In the genomic region with DNA sequence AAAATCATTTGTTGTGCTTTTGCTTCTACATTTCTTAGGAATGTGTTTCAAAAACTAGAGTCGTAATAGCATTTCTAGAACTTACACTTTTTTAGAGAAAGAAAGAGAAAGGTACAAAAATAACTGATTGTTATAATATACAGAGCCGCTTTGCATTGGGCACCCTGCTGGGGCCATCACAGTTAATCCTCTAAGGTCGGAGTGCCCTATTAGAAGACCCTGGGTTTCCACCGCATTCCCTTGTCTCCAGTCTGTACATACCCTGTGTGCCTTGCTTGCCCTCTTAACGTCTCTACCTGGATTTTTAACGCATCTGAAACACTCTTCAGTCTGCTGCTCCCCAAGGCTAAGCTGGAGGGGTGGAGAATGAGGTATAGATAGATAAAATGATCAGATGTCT, we compare ENCODE assay signal across 8 cellular contexts. TPM values are rescaled to one million over a fixed set of nuclear protein-coding genes. Genes with fewer than 3 reads are reported as not detected.
DNase-seq lines count a peak whose midpoint lies in the region; ATAC-seq, FAIRE-seq and TF ChIP-seq lines count a peak whose summit lies in the region.
"Had no signal": no experiment of that assay in that cellular context is flagged by ENCODE, and none has a peak within 500 bp of the region (broad histone marks: within the 10 kb centered on the region; RNA-seq: fewer than 3 reads in every experiment).

No MANE protein-coding gene starts in this region.

- no peak overlapping the region for H3K9ac ChIP-seq in Karpas-422 (ENCODE audit: low read length)

- no peaks in the 10 kb centered on the region for H4K20me1 ChIP-seq in Karpas-422 (ENCODE audit: insufficient read depth, low read depth, low read length)

- no peaks in the 10 kb centered on the region for H3K79me2 ChIP-seq in Karpas-422 (ENCODE audit: low read length)

- H3K9me3 Mint-ChIP-seq in effector memory CD8-positive, alpha-beta T cell, result no peaks in the 10 kb centered on the region
- peaks cover 9% of the 10 kb centered on the region for H3K9me3 Mint-ChIP-seq in progenitor cell of endocrine pancreas (ENCODE audit: low read depth)
- H3K9me3 Mint-ChIP-seq: stimulated activated naive CD8-positive, alpha-beta T cell treated with anti-CD3 and anti-CD28 coated beads, Interleukin-15, amount 100 ng/mL, for 72 hours had no signal

- no peak overlapping the region for H3K27ac Mint-ChIP-seq in effector memory CD8-positive, alpha-beta T cell
- peak overlapping the region; percentile 99 for H3K27ac Mint-ChIP-seq in progenitor cell of endocrine pancreas

- TF ChIP-seq CTCF in progenitor cell of endocrine pancreas (IDR thresholded peaks at IDR 0.05; ENCODE audit: unreplicated experiment), result no peak

- no peaks in the 10 kb centered on the region for H3K27me3 ChIP-seq in Karpas-422 (ENCODE audit: low read length)

- FAIRE-seq in urothelium cell line (lab: Jason Lieb, UNC), result no peak

- DNase-seq in NCI-H510A treated with DMSO at 0.1 percent for 48 hours (lab: John Stamatoyannopoulos, UW) (peak; percentile 30), NCI-H510A (lab: John Stamatoyannopoulos, UW) (no peak), progenitor cell of endocrine pancreas (ENCODE audit: low spot score, unreplicated experiment) (no peak), Karpas-422 (no peak), urothelium cell line (ENCODE audit: low spot score) (no peak)
- no peak for DNase-seq in effector memory CD8-positive, alpha-beta T cell
- DNase-seq: activated CD4-positive, alpha-beta T cell treated with anti-CD3 and anti-CD28 coated beads, Interleukin-2, amount 50 U/mL, for 1 hour; stimulated activated naive CD8-positive, alpha-beta T cell treated with anti-CD3 and anti-CD28 coated beads, Interleukin-15, amount 100 ng/mL, for 72 hours had no signal

- H2AFZ ChIP-seq in Karpas-422 (ENCODE audit: low read length), result no peak overlapping the region

- ATAC-seq in effector memory CD8-positive, alpha-beta T cell (replicated peaks), result no peak
- ATAC-seq: stimulated activated naive CD8-positive, alpha-beta T cell treated with anti-CD3 and anti-CD28 coated beads, Interleukin-15, amount 100 ng/mL, for 72 hours had no signal

- H3K9me3 ChIP-seq in Karpas-422 (ENCODE audit: low read length), result no peaks in the 10 kb centered on the region

- no peak overlapping the region for H3K27ac ChIP-seq in Karpas-422 (ENCODE audit: low read length)

- H3K36me3 ChIP-seq in Karpas-422 (ENCODE audit: insufficient read depth, low read length), result peaks cover 27% of the 10 kb centered on the region

- H3K9me2 ChIP-seq in Karpas-422 (replicated peaks; ENCODE audit: insufficient read depth, low read length), result no peaks in the 10 kb centered on the region

- no peaks in the 10 kb centered on the region for H3K4me1 ChIP-seq in Karpas-422 (ENCODE audit: low read length)

- H3K4me3 Mint-ChIP-seq in effector memory CD8-positive, alpha-beta T cell, result peak overlapping the region; percentile 37 to 61
- H3K4me3 Mint-ChIP-seq in progenitor cell of endocrine pancreas (ENCODE audit: low read depth), result peak overlapping the region; percentile 98

- peaks cover 13% of the 10 kb centered on the region for H3K36me3 Mint-ChIP-seq in effector memory CD8-positive, alpha-beta T cell (ENCODE audit: insufficient read depth)
- H3K36me3 Mint-ChIP-seq in progenitor cell of endocrine pancreas (ENCODE audit: insufficient read depth), result peaks cover 34% of the 10 kb centered on the region

- no peak overlapping the region for H3K4me2 ChIP-seq in Karpas-422 (ENCODE audit: low read depth, low read length, poor library complexity, severe bottlenecking)

- peaks cover 0 to 4% of the 10 kb centered on the region in 2 donors for H3K4me1 Mint-ChIP-seq in effector memory CD8-positive, alpha-beta T cell (ENCODE audit: low read depth in 2 of 2)
- H3K4me1 Mint-ChIP-seq in progenitor cell of endocrine pancreas (ENCODE audit: low read depth), result peaks cover 24% of the 10 kb centered on the region

- no peaks in the 10 kb centered on the region for H3K27me3 Mint-ChIP-seq in effector memory CD8-positive, alpha-beta T cell
- H3K27me3 Mint-ChIP-seq in progenitor cell of endocrine pancreas, result no peaks in the 10 kb centered on the region
- H3K27me3 Mint-ChIP-seq: stimulated activated naive CD8-positive, alpha-beta T cell treated with anti-CD3 and anti-CD28 coated beads, Interleukin-15, amount 100 ng/mL, for 72 hours had no signal

- no peak overlapping the region for H3K4me3 ChIP-seq in Karpas-422 (ENCODE audit: low read length)

RNA-seq across cellular contexts. Expression of gene MARVELD2, which starts 1.3 kb away (rescaled TPM):
- 67.0 and 71.6 TPM in 2 replicates for total RNA-seq in progenitor cell of endocrine pancreas
- 0.11 and 0.48 TPM in 2 replicates for total RNA-seq in Karpas-422 (2014; rRNA removed; shearing (Covaris generic); ENCODE audit: low replicate concordance)

RNA-seq across cellular contexts. Expression of gene RAD17, which starts 46.6 kb away (rescaled TPM):
- total RNA-seq in progenitor cell of endocrine pancreas, result 35.3 and 36.4 TPM in 2 replicates
- 46.5 and 61.7 TPM in 2 replicates for total RNA-seq in Karpas-422 (2014; rRNA removed; shearing (Covaris generic); ENCODE audit: low replicate concordance)

RNA-seq across cellular contexts. Expression of gene AK6, which starts 46.9 kb away (rescaled TPM):
- total RNA-seq in progenitor cell of endocrine pancreas, result 34.0 and 36.1 TPM in 2 replicates
- total RNA-seq in Karpas-422 (2014; rRNA removed; shearing (Covaris generic); ENCODE audit: low replicate concordance), result 48.5 and 56.0 TPM in 2 replicates

RNA-seq across cellular contexts. Expression of gene TAF9, which starts 46.9 kb away (rescaled TPM):
- 53.4 and 58.9 TPM in 2 replicates for total RNA-seq in progenitor cell of endocrine pancreas
- total RNA-seq in Karpas-422 (2014; rRNA removed; shearing (Covaris generic); ENCODE audit: low replicate concordance), result 74.5 and 109 TPM in 2 replicates

Comparison
In these comparisons a context has a peak if more than half of its experiments do, and no peak if none do; other contexts are left out.
1. RNA of gene MARVELD2, which starts 1.3 kb away (total RNA-seq): 67.0 to 71.6 TPM in progenitor cell of endocrine pancreas; 0.11 to 0.48 TPM in Karpas-422; every median in the first group is over 10 times any median in the second.